ENCODE assay signal across 8 cellular contexts in the genomic region with DNA sequence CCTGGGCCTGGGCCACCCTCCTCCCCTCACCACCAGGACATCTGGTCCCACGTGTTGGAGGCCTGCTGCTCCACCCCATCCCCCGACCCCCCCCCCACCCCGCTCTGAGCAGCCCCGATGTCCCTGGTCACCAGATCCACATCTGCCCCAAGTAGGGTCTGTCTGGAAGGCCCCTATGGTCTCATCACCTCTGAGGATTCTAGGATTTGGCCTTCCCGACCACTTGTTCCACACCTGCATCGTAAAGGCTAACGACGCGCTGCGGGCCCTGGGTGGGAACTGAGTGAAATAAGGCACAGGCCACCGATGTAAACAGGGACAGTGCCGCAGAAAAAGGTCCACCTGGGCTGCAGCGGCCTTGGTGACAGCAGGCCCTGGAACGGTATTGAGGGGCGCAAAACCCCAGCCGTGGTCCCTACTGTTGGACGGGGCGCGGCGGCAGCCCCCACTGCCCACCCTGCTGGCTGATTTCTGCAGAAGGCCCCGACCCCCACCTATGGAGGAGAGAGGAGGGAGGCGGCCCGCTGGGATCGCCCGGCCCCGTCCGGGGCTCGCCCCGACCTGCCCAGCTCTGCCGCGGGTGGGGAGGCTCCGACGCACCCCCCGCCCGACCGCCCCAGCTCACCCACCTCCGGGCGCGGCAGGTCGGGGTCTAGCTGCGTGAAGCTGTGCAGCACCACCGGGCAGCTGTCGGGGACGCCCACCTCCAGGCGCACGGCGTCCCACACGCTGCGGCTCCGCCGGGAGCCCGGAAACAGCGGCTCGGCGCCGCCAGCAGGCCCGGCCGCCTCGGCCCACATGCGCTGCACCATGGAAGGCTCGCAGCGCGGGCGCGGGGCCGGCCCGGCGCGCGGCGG. TPM values are rescaled to one million over a fixed set of nuclear protein-coding genes. Genes with fewer than 3 reads are reported as not detected.
DNase-seq lines count a peak whose midpoint lies in the region; FAIRE-seq and TF ChIP-seq lines count a peak whose summit lies in the region.

No MANE protein-coding gene starts in this region.

- H3K56ac ChIP-seq in mesendoderm (ENCODE audit: low read length), result peak overlapping the region; percentile 91

- no peaks in the 10 kb centered on the region for H3K4me1 ChIP-seq in mesendoderm (ENCODE audit: control insufficient read depth, low read depth, low read length)
- H3K4me1 ChIP-seq in vagina, result peaks cover 82% of the 10 kb centered on the region

- peak overlapping the region; percentile 25 for H3K18ac ChIP-seq in mesendoderm (ENCODE audit: low read length)

- no peaks in the 10 kb centered on the region for H3K9me3 Mint-ChIP-seq in activated naive CD4-positive, alpha-beta T cell treated with anti-CD3 and anti-CD28 coated beads, Interleukin-2, amount 10 ng/mL, durations not matched to agents 7 days and 5 days

- TF ChIP-seq CTCF in bronchial epithelial cell (IDR thresholded peaks at IDR 0.05; ENCODE audit: insufficient read depth, low read length, severe bottlenecking), result no peak
- TF ChIP-seq CTCF in vagina (IDR thresholded peaks at IDR 0.05), result no peak

- H3K4me2 ChIP-seq in mesendoderm (ENCODE audit: low read length), result peak overlapping the region; percentile 74

- H3K27ac ChIP-seq in mesendoderm (ENCODE audit: low read depth, low read length) (no peak overlapping the region), vagina (peak overlapping the region; percentile 80)

- no peaks in the 10 kb centered on the region for H3K9me3 ChIP-seq in MG63
- no peaks in the 10 kb centered on the region for H3K9me3 ChIP-seq in vagina

- CTCF ChIA-PET in activated naive CD4-positive, alpha-beta T cell treated with anti-CD3 and anti-CD28 coated beads, Interleukin-2, amount 10 ng/mL, durations not matched to agents 7 days and 5 days (lab: Charles Lee), result interaction anchor here (2.6 to 23.0 kb wide), 2 partner anchors 24 to 26 kb away, joined by 19 to 357 read pairs; no protein-coding TSS in a partner anchor

- no peaks in the 10 kb centered on the region for H3K27me3 Mint-ChIP-seq in activated naive CD4-positive, alpha-beta T cell treated with anti-CD3 and anti-CD28 coated beads, Interleukin-2, amount 10 ng/mL, durations not matched to agents 7 days and 5 days

- peak overlapping the region; percentile 66 for H3K23ac ChIP-seq in mesendoderm (ENCODE audit: low read length)

- peak overlapping the region; percentile 72 for H3K4me3 Mint-ChIP-seq in activated naive CD4-positive, alpha-beta T cell treated with anti-CD3 and anti-CD28 coated beads, Interleukin-2, amount 10 ng/mL, durations not matched to agents 7 days and 5 days

- H4K5ac ChIP-seq in mesendoderm (ENCODE audit: low read length), result no peak overlapping the region

- H3K9ac ChIP-seq in mesendoderm (ENCODE audit: low read length), result peak overlapping the region; percentile 76

- no peak overlapping the region for H2BK5ac ChIP-seq in mesendoderm (ENCODE audit: low read length)

- no peak overlapping the region for H2BK15ac ChIP-seq in mesendoderm (replicated peaks; ENCODE audit: low read depth)

- intact Hi-C loops in vagina (cut with DNase I), result no loop called here

- H3K36me3 Mint-ChIP-seq in activated naive CD4-positive, alpha-beta T cell treated with anti-CD3 and anti-CD28 coated beads, Interleukin-2, amount 10 ng/mL, durations not matched to agents 7 days and 5 days, result peaks cover 8% of the 10 kb centered on the region

- WGBS in mesendoderm (ENCODE audit: extremely low coverage, insufficient coverage, low lambda C conversion rate), result no CpG with 5 or more reads among the region's 71 CpGs

- DNase-seq in activated naive CD4-positive, alpha-beta T cell treated with anti-CD3 and anti-CD28 coated beads, Interleukin-2, amount 10 ng/mL, durations not matched to agents 7 days and 5 days, result no peak
- no peak for DNase-seq in activated naive CD4-positive, alpha-beta T cell treated with anti-CD3 and anti-CD28 coated beads, Interleukin-2, amount 50 U/mL, for 16 hours
- DNase-seq in MG63 (peak; percentile 55), bronchial epithelial cell (ENCODE audit: low read depth) (no peak), mesendoderm (no peak), vagina (ENCODE audit: extremely low spot score in 2 of 2) (no peak), NCI-H2107 (lab: John Stamatoyannopoulos, UW) (no peak)
- DNase-seq in stimulated activated CD4-positive, alpha-beta T cell treated with anti-CD3 and anti-CD28 coated beads, Interleukin-4, amount 100 ng/mL, for 24 hours, result no peak

- no peak for TF ChIP-seq POLR2A in vagina (IDR thresholded peaks at IDR 0.05)

- no peak overlapping the region for H4K8ac ChIP-seq in mesendoderm (ENCODE audit: low read depth, low read length)

- no peaks in the 10 kb centered on the region for H3K79me2 ChIP-seq in mesendoderm (ENCODE audit: control insufficient read depth, insufficient read depth, low read length)

- H3K4me1 Mint-ChIP-seq in activated naive CD4-positive, alpha-beta T cell treated with anti-CD3 and anti-CD28 coated beads, Interleukin-2, amount 10 ng/mL, durations not matched to agents 7 days and 5 days, result peaks cover 75% of the 10 kb centered on the region

- H3K36me3 ChIP-seq in MG63 (peaks cover 5% of the 10 kb centered on the region; the same call in 1 of the 2 replicates), bronchial epithelial cell (ENCODE audit: control insufficient read depth, insufficient read depth, low read length) (peaks cover 10% of the 10 kb centered on the region), mesendoderm (ENCODE audit: control insufficient read depth, insufficient read depth, low read length) (no peaks in the 10 kb centered on the region), vagina (no peaks in the 10 kb centered on the region)

- no peaks in the 10 kb centered on the region for H3K27me3 ChIP-seq in MG63
- H3K27me3 ChIP-seq in bronchial epithelial cell (ENCODE audit: control insufficient read depth, insufficient read depth, low read length), result no peaks in the 10 kb centered on the region
- H3K27me3 ChIP-seq in mesendoderm (ENCODE audit: insufficient read depth, low read length, poor library complexity), result no peaks in the 10 kb centered on the region
- H3K27me3 ChIP-seq in vagina, result no peaks in the 10 kb centered on the region

- H3K27ac Mint-ChIP-seq in activated naive CD4-positive, alpha-beta T cell treated with anti-CD3 and anti-CD28 coated beads, Interleukin-2, amount 10 ng/mL, durations not matched to agents 7 days and 5 days, result peak overlapping the region; percentile 45

- no peak overlapping the region for H2BK120ac ChIP-seq in mesendoderm (ENCODE audit: low read depth, low read length)

- FAIRE-seq in bronchial epithelial cell (lab: Jason Lieb, UNC), result no peak

- H3K4me3 ChIP-seq in MG63 (peak overlapping the region; percentile 63), bronchial epithelial cell (ENCODE audit: low read depth, low read length) (peak overlapping the region; percentile 64), mesendoderm (ENCODE audit: low read length) (peak overlapping the region; percentile 46), vagina (peak overlapping the region; percentile 75 to 82)

- no peaks in the 10 kb centered on the region for H3K79me1 ChIP-seq in mesendoderm (ENCODE audit: low read length)

- H2AK5ac ChIP-seq in mesendoderm (ENCODE audit: low read length), result no peak overlapping the region

- no peak overlapping the region for H3K4ac ChIP-seq in mesendoderm (ENCODE audit: low read depth, low read length)

RNA-seq across cellular contexts. Expression of gene RALGDS, which starts 0.5 kb away (rescaled TPM):
- total RNA-seq in MG63 (2014; rRNA removed; shearing (Covaris generic); ENCODE audit: low replicate concordance), result 21.4 and 22.8 TPM in 2 replicates
- total RNA-seq in bronchial epithelial cell (18.7 and 21.1 TPM in 2 replicates), vagina (85.0 TPM)
- polyA plus RNA-seq in mesendoderm (2013, experiment 1 of 2), result 8.2 TPM
- polyA plus RNA-seq in mesendoderm (2013, experiment 2 of 2), result 9.3 TPM

RNA-seq across cellular contexts. Expression of gene GBGT1, which starts 43.1 kb away (rescaled TPM):
- 7.2 and 7.6 TPM in 2 replicates for total RNA-seq in MG63 (2014; rRNA removed; shearing (Covaris generic); ENCODE audit: low replicate concordance)
- total RNA-seq in bronchial epithelial cell (1.0 and 1.1 TPM in 2 replicates), vagina (27.0 TPM)
- 3.3 TPM for polyA plus RNA-seq in mesendoderm (2013, experiment 1 of 2)
- 3.7 TPM for polyA plus RNA-seq in mesendoderm (2013, experiment 2 of 2)

RNA-seq across cellular contexts. Expression of gene CEL, which starts 58.8 kb away (rescaled TPM):
- total RNA-seq in MG63 (2014; rRNA removed; shearing (Covaris generic); ENCODE audit: low replicate concordance), result 1.0 TPM in 1 of 2 replicates, not detected in the other
- total RNA-seq in bronchial epithelial cell (0.53 and 1.3 TPM in 2 replicates), vagina (0.74 TPM)
- polyA plus RNA-seq in mesendoderm (2013, experiment 1 of 2), result 1.3 TPM
- 1.4 TPM for polyA plus RNA-seq in mesendoderm (2013, experiment 2 of 2)
